ENCODE assay signal across 28 cellular contexts in genomic region chr6:150133686-150134085, GRCh38. TPM values are rescaled to one million over a fixed set of nuclear protein-coding genes. Genes with fewer than 3 reads are reported as not detected.
"Had no signal": no experiment of that assay in that cellular context is flagged by ENCODE, and none has a peak within 500 bp of the region (broad histone marks: within the 10 kb centered on the region; RNA-seq: fewer than 3 reads in every experiment).

No MANE protein-coding gene starts in this region.

- DNase-seq: activated B cell treated with CpG ODN at 0.5 μM for 24 hours; activated CD4-positive, alpha-beta T cell treated with anti-CD3 and anti-CD28 coated beads for 48 hours; activated CD4-positive, alpha-beta T cell treated with anti-CD3 and anti-CD28 coated beads, Interleukin-2, amount 50 U/mL, for 1 hour; activated CD4-positive, alpha-beta T cell treated with anti-CD3 and anti-CD28 coated beads, Interleukin-2, amount 50 U/mL, for 48 hours; activated CD8-positive, alpha-beta memory T cell treated with anti-CD3 and anti-CD28 coated beads for 24 hours; activated CD8-positive, alpha-beta T cell treated with anti-CD3 and anti-CD28 coated beads for 36 hours; activated effector memory CD4-positive, alpha-beta T cell treated with Interleukin-2 at 50 U/mL for 16 hours; activated gamma-delta T cell treated with Interleukin-2 at 50 U/mL for 16 hours; activated naive CD4-positive, alpha-beta T cell treated with anti-CD3 and anti-CD28 coated beads, Interleukin-2, amount 50 U/mL, for 16 hours; activated naive CD4-positive, alpha-beta T cell treated with Interleukin-2 at 50 U/mL for 16 hours; activated T-cell treated with anti-CD3 and anti-CD28 coated beads, Interleukin-2, amount 50 U/mL, for 4 hours; amniotic stem cell; anterior cingulate cortex; body of pancreas; central memory CD4-positive, alpha-beta T cell; cerebellar nuclear complex; dorsolateral prefrontal cortex; effector memory CD4-positive, alpha-beta T cell; endodermal cell; foreskin fibroblast; head of caudate nucleus; T-helper 1 cell; T-helper 17 cell; T1000; WERI-Rb-1 had no signal

- H3K27ac ChIP-seq: body of pancreas, cardiac muscle cell, coronary artery, dorsolateral prefrontal cortex, WERI-Rb-1 had no signal

- H3K4me3 ChIP-seq: body of pancreas, cardiac muscle cell, coronary artery, dorsolateral prefrontal cortex had no signal

- H3K36me3 ChIP-seq: cardiac muscle cell, WERI-Rb-1 had no signal

- H3K27me3 ChIP-seq: body of pancreas had no signal

- H3K9me3 ChIP-seq: body of pancreas had no signal

- H3K4me1 ChIP-seq: body of pancreas had no signal

RNA-seq across cellular contexts. Expression of gene PPP1R14C, which starts 9.2 kb away (rescaled TPM):
- total RNA-seq: activated T-helper 17 cell treated with anti-CD3 and anti-CD28 coated beads, Interleukin-2, amount 50 U/mL, for 72 hours; T-helper 17 cell had no signal
